In the genomic region with DNA sequence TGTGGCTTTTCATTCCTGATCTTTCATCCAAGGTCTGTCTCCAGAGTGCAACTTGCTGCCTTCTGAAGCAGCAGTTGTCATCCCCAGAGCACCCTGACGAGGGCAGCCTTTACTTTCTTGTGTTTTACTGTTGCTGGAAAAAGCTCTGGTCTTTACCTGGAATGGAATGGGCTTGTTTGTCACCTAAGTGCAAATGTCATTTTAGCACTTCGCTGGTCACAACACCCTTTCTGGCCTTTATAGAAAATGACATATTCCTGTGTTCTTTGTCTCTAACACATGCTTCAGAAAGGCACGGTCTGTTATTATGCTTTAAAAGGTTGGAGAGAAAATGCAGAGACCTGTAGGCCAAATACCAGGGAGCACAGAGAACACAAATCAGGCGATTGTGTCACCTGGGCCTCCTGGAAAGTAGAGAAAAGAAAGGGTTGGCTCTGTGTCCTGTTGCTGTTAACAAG, we compare ENCODE assay signal across 9 cellular contexts.
DNase-seq lines count a peak whose midpoint lies in the region; ATAC-seq and TF ChIP-seq lines count a peak whose summit lies in the region.
"Had no signal": no experiment of that assay in that cellular context is flagged by ENCODE, and none has a peak within 500 bp of the region (broad histone marks: within the 10 kb centered on the region; RNA-seq: fewer than 3 reads in every experiment).

No MANE protein-coding gene starts in this region.

- no TSS peak for BruUV-seq in PC-9 (replicated peaks; lab: Mats Ljungman, UMichigan)

- CTCF ChIA-PET in PC-9 (lab: Charles Lee) = no interaction called here

- intact Hi-C loops in PC-9 (cut with micrococcal nuclease; ENCODE audit: unreplicated experiment) = no loop called here

- H3K27me3 ChIP-seq in PC-9 (ENCODE audit: insufficient read depth, low read depth) = peaks cover 8% of the 10 kb centered on the region; the same call in 1 of the 2 replicates

- H2AFZ ChIP-seq in PC-9 = no peak overlapping the region

- H3K4me3 ChIP-seq in PC-9 = no peak overlapping the region
- H3K4me3 ChIP-seq in epithelial cell of proximal tubule (ENCODE audit: low read depth, low read length) = no peak overlapping the region

- peak; percentile 66 for TF ChIP-seq CTCF in PC-9 (conservative IDR thresholded peaks at IDR 0.05)
- TF ChIP-seq CTCF in epithelial cell of proximal tubule (conservative IDR thresholded peaks at IDR 0.05; ENCODE audit: low read depth, low read length) = peak; percentile 92
- TF ChIP-seq CTCF in nephron (IDR thresholded peaks at IDR 0.05; ENCODE audit: unreplicated experiment in 3 of 3) = peak; percentile 91 to 97 (median 93)

- peaks cover 32% of the 10 kb centered on the region for H3K4me1 Mint-ChIP-seq in nephron
- no peaks in the 10 kb centered on the region for H3K4me1 Mint-ChIP-seq in stimulated activated naive CD8-positive, alpha-beta T cell treated with anti-CD3 and anti-CD28 coated beads, Interleukin-15, amount 100 ng/mL, for 72 hours
- H3K4me1 Mint-ChIP-seq: CD4-positive, CD25-positive, alpha-beta regulatory T cell had no signal

- H3K79me2 ChIP-seq in PC-9 (ENCODE audit: low read depth) = no peaks in the 10 kb centered on the region

- no peak overlapping the region for H3K4me3 Mint-ChIP-seq in nephron
- H3K4me3 Mint-ChIP-seq in stimulated activated naive CD8-positive, alpha-beta T cell treated with anti-CD3 and anti-CD28 coated beads, Interleukin-15, amount 100 ng/mL, for 72 hours = no peak overlapping the region
- H3K4me3 Mint-ChIP-seq: CD4-positive, CD25-positive, alpha-beta regulatory T cell had no signal

- H3K27ac ChIP-seq in PC-9 = no peak overlapping the region

- DNase-seq in NCI-H1436 (lab: John Stamatoyannopoulos, UW) (peak; percentile 18), NCI-H1436 treated with DMSO at 0.1 percent for 48 hours (lab: John Stamatoyannopoulos, UW) (no peak), PC-9 (peak in 1 of 2 experiments; percentile 38), epithelial cell of proximal tubule (ENCODE audit: low read depth) (no peak)
- DNase-seq in stimulated activated CD4-positive, alpha-beta T cell treated with anti-CD3 and anti-CD28 coated beads, Interleukin-1b, Interleukin-23, amount 100 ng/mL, for 48 hours = no peak
- no peak for DNase-seq in stimulated activated naive CD8-positive, alpha-beta T cell treated with anti-CD3 and anti-CD28 coated beads, Interleukin-15, amount 100 ng/mL, for 72 hours
- DNase-seq: CD4-positive, CD25-positive, alpha-beta regulatory T cell had no signal

- H3K9me3 Mint-ChIP-seq in nephron = peaks cover 3% of the 10 kb centered on the region
- peaks cover 0 to 3% of the 10 kb centered on the region in 2 donors for H3K9me3 Mint-ChIP-seq in stimulated activated naive CD8-positive, alpha-beta T cell treated with anti-CD3 and anti-CD28 coated beads, Interleukin-15, amount 100 ng/mL, for 72 hours

- H3K36me3 Mint-ChIP-seq in nephron (ENCODE audit: low read depth) = peaks cover 5% of the 10 kb centered on the region
- H3K36me3 Mint-ChIP-seq: CD4-positive, CD25-positive, alpha-beta regulatory T cell had no signal

- H3K27me3 Mint-ChIP-seq in nephron (ENCODE audit: low read depth) = peaks cover 11% of the 10 kb centered on the region
- no peaks in the 10 kb centered on the region for H3K27me3 Mint-ChIP-seq in stimulated activated naive CD8-positive, alpha-beta T cell treated with anti-CD3 and anti-CD28 coated beads, Interleukin-15, amount 100 ng/mL, for 72 hours
- H3K27me3 Mint-ChIP-seq: CD4-positive, CD25-positive, alpha-beta regulatory T cell had no signal

- H3K27ac Mint-ChIP-seq in nephron = peak overlapping the region; percentile 22 to 67 (median 64)
- no peak overlapping the region for H3K27ac Mint-ChIP-seq in stimulated activated naive CD8-positive, alpha-beta T cell treated with anti-CD3 and anti-CD28 coated beads, Interleukin-15, amount 100 ng/mL, for 72 hours
- H3K27ac Mint-ChIP-seq: CD4-positive, CD25-positive, alpha-beta regulatory T cell had no signal

- H3K36me3 ChIP-seq in PC-9 (ENCODE audit: low read depth) = no peaks in the 10 kb centered on the region

- no peaks in the 10 kb centered on the region for H3K9me3 ChIP-seq in PC-9 (ENCODE audit: insufficient read depth, low read depth)

- no peaks in the 10 kb centered on the region for H3K9me2 ChIP-seq in PC-9 (ENCODE audit: insufficient read depth)

- H3K4me2 ChIP-seq in PC-9 = no peak overlapping the region

- POLR2A ChIA-PET in PC-9 (lab: Charles Lee; ENCODE audit: unreplicated experiment) = no interaction called here

- no peaks in the 10 kb centered on the region for H4K20me1 ChIP-seq in PC-9 (ENCODE audit: insufficient read depth)

- ATAC-seq in HG03039 (IDR thresholded peaks at IDR 0.05; ENCODE audit: unreplicated experiment) = peak; percentile 60
- ATAC-seq in stimulated activated naive CD8-positive, alpha-beta T cell treated with anti-CD3 and anti-CD28 coated beads, Interleukin-15, amount 100 ng/mL, for 72 hours = no peak

- no peaks in the 10 kb centered on the region for H3F3A ChIP-seq in PC-9 (ENCODE audit: insufficient read depth, low read depth)

- H3K4me1 ChIP-seq in PC-9 (replicated peaks; ENCODE audit: insufficient read depth) = no peaks in the 10 kb centered on the region

Comparison
In these comparisons a context has a peak if more than half of its experiments do, and no peak if none do; other contexts are left out.
1. H3K27ac Mint-ChIP-seq: peak in nephron (3 of 3); none in stimulated activated naive CD8-positive, alpha-beta T cell treated with anti-CD3 and anti-CD28 coated beads, Interleukin-15, amount 100 ng/mL, for 72 hours (0 of 2).
2. Peak in every context shown above with its lines, with median percentiles within 50 percentile points of each other: CTCF ChIP-seq.